7 cellular contexts compared by ENCODE assay signal in the genomic region with DNA sequence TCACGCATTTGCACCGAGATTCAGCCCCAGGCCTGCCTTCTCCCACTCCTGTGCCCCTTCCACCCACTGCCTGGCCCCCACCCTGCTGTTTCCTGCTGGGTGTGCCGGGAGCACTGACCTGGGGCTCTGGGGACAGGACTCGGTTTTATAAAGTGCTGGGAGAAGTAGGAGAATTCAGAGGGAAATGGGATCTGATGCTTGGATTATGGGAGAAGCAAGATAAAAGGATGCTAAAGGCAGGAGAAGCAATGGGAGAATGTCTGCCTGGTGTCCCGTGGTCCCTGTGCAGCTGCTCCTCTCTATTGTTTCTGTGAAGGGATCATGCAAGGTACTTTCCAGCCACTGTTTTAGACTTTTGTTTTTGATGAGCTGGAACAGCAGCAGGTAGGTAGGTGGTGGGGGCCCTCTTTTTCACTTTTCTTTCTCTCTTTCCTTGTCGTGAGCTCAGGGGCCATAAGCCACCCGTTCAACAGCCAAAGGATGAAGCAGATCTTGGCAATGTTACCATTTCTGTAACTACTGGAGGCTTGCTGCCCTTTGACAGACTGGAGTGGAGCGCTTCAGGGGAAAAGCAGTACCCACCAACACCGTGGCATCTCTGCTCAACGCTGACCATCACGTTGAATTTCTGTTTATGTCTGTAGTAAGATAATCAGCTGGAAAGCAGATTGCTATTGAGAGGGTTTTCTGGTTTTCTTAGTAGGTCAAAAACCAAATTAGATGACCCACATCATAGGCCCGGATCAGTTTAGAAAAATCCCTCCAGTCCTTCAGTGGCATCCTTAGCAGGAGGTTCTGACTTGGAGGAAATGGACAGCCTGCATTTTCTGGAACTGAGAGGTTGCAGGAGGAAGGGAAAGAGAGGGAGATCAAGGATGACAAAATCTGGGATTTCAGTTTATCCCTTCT.
DNase-seq lines count a peak whose midpoint lies in the region; ATAC-seq and TF ChIP-seq lines count a peak whose summit lies in the region.

No MANE protein-coding gene starts in this region.

- H3K27me3 ChIP-seq in parathyroid adenoma (ENCODE audit: control insufficient read depth, insufficient read depth, low read length) = no peaks in the 10 kb centered on the region

- POLR2A ChIA-PET in activated CD4-positive, alpha-beta memory T cell treated with anti-CD3 and anti-CD28 coated beads for 36 hours (lab: Charles Lee) = interaction anchor here (0.6 to 5.0 kb wide), 13 partner anchors 8 to 453 kb away, joined by 3 to 65 read pairs (median 4); a partner anchor contains a TSS

- DNase-seq in activated CD4-positive, alpha-beta memory T cell treated with anti-CD3 and anti-CD28 coated beads for 36 hours = peak; percentile 59
- no peak for DNase-seq in NCI-H1092 (lab: John Stamatoyannopoulos, UW)
- DNase-seq in COLO668 (lab: John Stamatoyannopoulos, UW; ENCODE audit: unreplicated experiment) = no peak
- no peak for DNase-seq in A172 (ENCODE audit: low spot score)

- CTCF ChIA-PET in activated CD4-positive, alpha-beta memory T cell treated with anti-CD3 and anti-CD28 coated beads for 36 hours (lab: Charles Lee) = interaction anchor here (0.7 to 6.0 kb wide), 10 partner anchors 8 to 452 kb away, joined by 3 to 78 read pairs (median 8); a partner anchor contains a TSS

- no peaks in the 10 kb centered on the region for H3K79me2 ChIP-seq in parathyroid adenoma

- H2AFZ ChIP-seq in parathyroid adenoma = peak overlapping the region; percentile 69

- H3K4me2 ChIP-seq in parathyroid adenoma (ENCODE audit: low read length) = no peak overlapping the region

- peaks cover 4% of the 10 kb centered on the region for H3K27me3 Mint-ChIP-seq in activated CD4-positive, alpha-beta memory T cell treated with anti-CD3 and anti-CD28 coated beads for 36 hours

- H3K36me3 Mint-ChIP-seq in activated CD4-positive, alpha-beta memory T cell treated with anti-CD3 and anti-CD28 coated beads for 36 hours = peaks cover 4% of the 10 kb centered on the region

- no peaks in the 10 kb centered on the region for H3K36me3 ChIP-seq in parathyroid adenoma (ENCODE audit: control insufficient read depth, insufficient read depth, low read length)

- H3K9me3 Mint-ChIP-seq in activated CD4-positive, alpha-beta memory T cell treated with anti-CD3 and anti-CD28 coated beads for 36 hours = peaks cover 12% of the 10 kb centered on the region

- peak overlapping the region; percentile 45 for H3K4me3 Mint-ChIP-seq in activated CD4-positive, alpha-beta memory T cell treated with anti-CD3 and anti-CD28 coated beads for 36 hours

- H3K4me3 ChIP-seq in parathyroid adenoma (ENCODE audit: low read depth, low read length) = no peak overlapping the region

- intact Hi-C loops in activated CD4-positive, alpha-beta memory T cell treated with anti-CD3 and anti-CD28 coated beads for 36 hours (cut with micrococcal nuclease) = loop anchor here (1.0 to 5.0 kb wide), 6 partner anchors 13 to 451 kb away; a partner anchor contains a TSS

- peaks cover 12% of the 10 kb centered on the region for H3K4me1 ChIP-seq in parathyroid adenoma

- H3K27ac Mint-ChIP-seq in activated CD4-positive, alpha-beta memory T cell treated with anti-CD3 and anti-CD28 coated beads for 36 hours = peak overlapping the region; percentile 91

- ATAC-seq in GM18907 (IDR thresholded peaks at IDR 0.05; ENCODE audit: unreplicated experiment) (peak; percentile 33), HG02678 (IDR thresholded peaks at IDR 0.05; ENCODE audit: unreplicated experiment) (peak; percentile 26)

- TF ChIP-seq CTCF in parathyroid adenoma (IDR thresholded peaks at IDR 0.05) = no peak

- no peak overlapping the region for H3K9ac ChIP-seq in parathyroid adenoma

- peak overlapping the region; percentile 24 for H3K27ac ChIP-seq in parathyroid adenoma

- peaks cover 71% of the 10 kb centered on the region for H3K4me1 Mint-ChIP-seq in activated CD4-positive, alpha-beta memory T cell treated with anti-CD3 and anti-CD28 coated beads for 36 hours (ENCODE audit: low read depth)

- H3K9me3 ChIP-seq in parathyroid adenoma (ENCODE audit: control insufficient read depth, low read length) = no peaks in the 10 kb centered on the region
